ENCODE assay signal across 8 cellular contexts in genomic region chr2:29115797-29116781, GRCh38. TPM values are rescaled to one million over a fixed set of nuclear protein-coding genes. Genes with fewer than 3 reads are reported as not detected.
DNase-seq lines count a peak whose midpoint lies in the region; FAIRE-seq and TF ChIP-seq lines count a peak whose summit lies in the region.

No MANE protein-coding gene starts in this region.

- H4K91ac ChIP-seq in H9 (ENCODE audit: insufficient read length, low read depth, low read length): no peak overlapping the region

- no peaks in the 10 kb centered on the region for H3K36me3 Mint-ChIP-seq in H9 (ENCODE audit: insufficient read depth in 1 of 3, low read depth in 3 of 3)

- no peak overlapping the region for H3K56ac ChIP-seq in H9 (ENCODE audit: insufficient read length, low read depth, low read length)

- BruUV-seq in endothelial cell of umbilical vein (replicated peaks; lab: Mats Ljungman, UMichigan): TSS peak; percentile 22

- H3K4me1 ChIP-seq in H9 (ENCODE audit: insufficient read depth, low read length): no peaks in the 10 kb centered on the region
- H3K4me1 ChIP-seq in endothelial cell of umbilical vein (ENCODE audit: control insufficient read depth, extremely low read depth, insufficient read depth, low read length): peaks cover 31% of the 10 kb centered on the region

- no peak overlapping the region for H4K8ac ChIP-seq in H9 (replicated peaks; ENCODE audit: insufficient read length, low read depth, low read length)

- H3K27ac ChIP-seq in H9 (ENCODE audit: insufficient read length, low read depth, low read length) (no peak overlapping the region), endothelial cell of umbilical vein (ENCODE audit: insufficient read depth, low read depth, low read length) (peak overlapping the region; percentile 80)

- no peak overlapping the region for H2BK12ac ChIP-seq in H9 (ENCODE audit: insufficient read length, low read depth, low read length)

- peak overlapping the region; percentile 89 for H3K4me2 ChIP-seq in H9 (ENCODE audit: insufficient read depth, insufficient read length, low read length)
- H3K4me2 ChIP-seq in endothelial cell of umbilical vein (ENCODE audit: insufficient read depth, low read length): peak overlapping the region; percentile 97

- H3K14ac ChIP-seq in H9 (ENCODE audit: insufficient read depth, low read length): no peak overlapping the region

- H2AFZ ChIP-seq in H9 (ENCODE audit: low read length) (peak overlapping the region; percentile 52), endothelial cell of umbilical vein (ENCODE audit: low read depth, low read length) (peak overlapping the region; percentile 87)

- no CpG with 5 or more reads among the region's 53 CpGs for WGBS in H9 (ENCODE audit: extremely low coverage, insufficient read length, low lambda C conversion rate)

- H3T11ph ChIP-seq in H9 (ENCODE audit: low read length): no peak overlapping the region

- H3K9me3 ChIP-seq in H9 (ENCODE audit: control insufficient read depth, low read depth, low read length) (no peaks in the 10 kb centered on the region), endothelial cell of umbilical vein (replicated peaks; ENCODE audit: control insufficient read depth, insufficient read depth, low read length) (no peaks in the 10 kb centered on the region)

- H3K18ac ChIP-seq in H9 (ENCODE audit: insufficient read length, low read depth, low read length): no peak overlapping the region

- H2AK5ac ChIP-seq in H9 (ENCODE audit: insufficient read length, low read length): no peak overlapping the region

- FAIRE-seq in endothelial cell of umbilical vein (lab: Jason Lieb, UNC): peak; percentile 59

- H4K5ac ChIP-seq in H9 (ENCODE audit: insufficient read length, low read depth, low read length): no peak overlapping the region

- H3K36me3 ChIP-seq in endothelial cell of umbilical vein (ENCODE audit: control insufficient read depth in 2 of 2, extremely low read depth in 1 of 2, insufficient read depth in 2 of 2, low read length in 2 of 2): no peaks in the 10 kb centered on the region

- no peak overlapping the region for H3K23ac ChIP-seq in H9 (ENCODE audit: insufficient read length, low read depth, low read length)

- H2BK5ac ChIP-seq in H9 (ENCODE audit: insufficient read length, low read length): no peak overlapping the region

- H3K9ac ChIP-seq in H9 (ENCODE audit: extremely low read depth, insufficient read length, low read length) (no peak overlapping the region), endothelial cell of umbilical vein (replicated peaks; ENCODE audit: extremely low read depth, insufficient read depth, low read length) (peak overlapping the region; percentile 91)

- no peak overlapping the region for H3K27ac Mint-ChIP-seq in H9

- no peak overlapping the region for H2BK20ac ChIP-seq in H9 (ENCODE audit: low read depth, low read length, poor library complexity, severe bottlenecking)

- POLR2A ChIA-PET in endothelial cell of umbilical vein (lab: Charles Lee): interaction anchor here (0.7 to 4.0 kb wide), 2 partner anchors 14 to 1030 kb away, joined by 3 to 30 read pairs; no protein-coding TSS in a partner anchor

- H3K27me3 ChIP-seq in H9 (ENCODE audit: insufficient read depth, low read length) (peaks cover 31% of the 10 kb centered on the region; the same call in 1 of the 2 replicates), endothelial cell of umbilical vein (ENCODE audit: control insufficient read depth in 2 of 2, insufficient read depth in 2 of 2, low read length in 2 of 2) (no peaks in the 10 kb centered on the region)

- no peaks in the 10 kb centered on the region for H3K79me2 ChIP-seq in H9 (ENCODE audit: insufficient read depth, low read length)
- peaks cover 34% of the 10 kb centered on the region for H3K79me2 ChIP-seq in endothelial cell of umbilical vein (ENCODE audit: control insufficient read depth, insufficient read depth, low read length)

- intact Hi-C loops in endothelial cell of umbilical vein (cut with micrococcal nuclease): loop anchor here (1.0 to 5.0 kb wide), 2 partner anchors 8 to 81 kb away; no protein-coding TSS in a partner anchor

- H2BK15ac ChIP-seq in H9 (ENCODE audit: low read depth, low read length): no peak overlapping the region

- peak; percentile 59 for DNase-seq in GM03348 (ENCODE audit: low spot score)
- peak; percentile 37 for DNase-seq in H9
- peak; percentile 78 for DNase-seq in NCI-H2227 (lab: John Stamatoyannopoulos, UW; ENCODE audit: unreplicated experiment)
- peak; percentile 73 for DNase-seq in activated CD8-positive, alpha-beta memory T cell treated with anti-CD3 and anti-CD28 coated beads, Interleukin-2, amount 50 U/mL, for 48 hours
- peak; percentile 68 for DNase-seq in endothelial cell of umbilical vein (ENCODE audit: low read depth, low spot score)
- peak; percentile 49 for DNase-seq in middle frontal gyrus (ENCODE audit: extremely low spot score, low spot score)
- peak; percentile 8 to 38 for DNase-seq in stimulated activated CD8-positive, alpha-beta memory T cell treated with anti-CD3 and anti-CD28 coated beads, Interleukin-4, amount 100 ng/mL, for 1 hour (ENCODE audit: low read depth in 2 of 2, low spot score in 1 of 2)
- no peak for DNase-seq in NCI-H2029 treated with DMSO at 0.1 percent for 48 hours (lab: John Stamatoyannopoulos, UW)

- TF ChIP-seq CTCF in H9 (conservative IDR thresholded peaks at IDR 0.05): no peak
- no peak for TF ChIP-seq CTCF in endothelial cell of umbilical vein (IDR thresholded peaks at IDR 0.05; ENCODE audit: extremely low read depth in 1 of 2, insufficient read depth in 1 of 2, low read depth in 1 of 2, low read length in 2 of 2)

- H3K9me1 ChIP-seq in endothelial cell of umbilical vein (replicated peaks; ENCODE audit: control insufficient read depth, extremely low read depth, insufficient read depth, low read length): no peaks in the 10 kb centered on the region

- no peak for TF ChIP-seq POLR2A in endothelial cell of umbilical vein (IDR thresholded peaks at IDR 0.05; ENCODE audit: low read depth, low read length)

- peaks cover 87% of the 10 kb centered on the region for H3K27me3 Mint-ChIP-seq in H9 (ENCODE audit: low read depth)

- no peaks in the 10 kb centered on the region for H3K79me1 ChIP-seq in H9 (ENCODE audit: insufficient read depth, low read depth, low read length, poor library complexity, severe bottlenecking)

- CTCF ChIA-PET in endothelial cell of umbilical vein (lab: Charles Lee): interaction anchor here (1.4 to 4.7 kb wide), 3 partner anchors 11 to 36 kb away, joined by 3 to 41 read pairs (median 7); no protein-coding TSS in a partner anchor

- dilution Hi-C loops in endothelial cell of umbilical vein (cut with MboI; ENCODE audit: extremely low pct_ligation_motif_present, low sequenced_read_pairs): no loop called here

- H2BK120ac ChIP-seq in H9 (ENCODE audit: low read depth, low read length, poor library complexity, severe bottlenecking): no peak overlapping the region

- H3K4me3 ChIP-seq in endothelial cell of umbilical vein (replicated peaks in 1 of 3; ENCODE audit: insufficient read depth in 1 of 3, low read depth in 1 of 3, low read length in 3 of 3): peak overlapping the region; percentile 63 to 91 (median 91)

- H4K20me1 ChIP-seq in H9 (ENCODE audit: control insufficient read depth, insufficient read depth, insufficient read length): no peaks in the 10 kb centered on the region
- no peaks in the 10 kb centered on the region for H4K20me1 ChIP-seq in endothelial cell of umbilical vein (replicated peaks; ENCODE audit: control insufficient read depth, extremely low read depth, insufficient read depth, low read length)

- peaks cover 4% of the 10 kb centered on the region for H3K23me2 ChIP-seq in H9 (ENCODE audit: insufficient read length, low read depth, low read length, poor library complexity, severe bottlenecking)

- H3K4me3 Mint-ChIP-seq in H9: peak overlapping the region; percentile 74 to 86

- peaks cover 3 to 9% of the 10 kb centered on the region in 2 experiments for H3K4me1 Mint-ChIP-seq in H9

- H3K4ac ChIP-seq in H9 (ENCODE audit: low read depth, low read length): no peak overlapping the region

- no peaks in the 10 kb centered on the region; a peak in 1 of 5 replicates for H3K9me3 Mint-ChIP-seq in H9

TF ChIP-seq in endothelial cell of umbilical vein, 7 proteins besides CTCF, POLR2A, EP300 and RAD21:
- TF ChIP-seq JUN (IDR thresholded peaks at IDR 0.05; ENCODE audit: borderline replicate concordance, insufficient read depth, insufficient read length, low read depth) (no peak), EZH2 (IDR thresholded peaks at IDR 0.05; ENCODE audit: borderline replicate concordance, low read depth, low read length, severe bottlenecking) (no peak), GATA2 (IDR thresholded peaks at IDR 0.05; ENCODE audit: insufficient read depth, insufficient read length, low read depth, low read length) (no peak), MYC (IDR thresholded peaks at IDR 0.05; ENCODE audit: low read depth, low read length) (no peak), POLR2AphosphoS5 (IDR thresholded peaks at IDR 0.05; ENCODE audit: insufficient read depth, low read depth, low read length) (no peak), FOS (IDR thresholded peaks at IDR 0.05; ENCODE audit: borderline replicate concordance, insufficient read depth, low read length) (no peak)
- TF ChIP-seq, protein P1, sequence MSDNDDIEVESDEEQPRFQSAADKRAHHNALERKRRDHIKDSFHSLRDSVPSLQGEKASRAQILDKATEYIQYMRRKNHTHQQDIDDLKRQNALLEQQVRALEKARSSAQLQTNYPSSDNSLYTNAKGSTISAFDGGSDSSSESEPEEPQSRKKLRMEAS (IDR thresholded peaks at IDR 0.05; ENCODE audit: insufficient read depth, insufficient read length): no peak

RNA-seq across cellular contexts. Expression of gene CLIP4, which starts 0.9 kb away (rescaled TPM):
- total RNA-seq in H9 (2021): 0.66 and 0.77 TPM in 2 replicates
- 21.7 and 24.0 TPM in 2 replicates for total RNA-seq in endothelial cell of umbilical vein
- 6.7 and 9.2 TPM in 2 replicates for polyA plus RNA-seq in endothelial cell of umbilical vein
- polyA plus RNA-seq in endothelial cell of umbilical vein (2011; cell fraction: cytosol; rRNA removed): 7.4 and 10.8 TPM in 2 replicates
- polyA plus RNA-seq in endothelial cell of umbilical vein (2011; cell fraction: nucleus; rRNA removed): 37.7 and 50.7 TPM in 2 replicates
- 17.4 and 20.8 TPM in 2 replicates for polyA plus RNA-seq in endothelial cell of umbilical vein (2012)
- polyA minus RNA-seq in endothelial cell of umbilical vein: 31.2 and 34.1 TPM in 2 replicates
- polyA minus RNA-seq in endothelial cell of umbilical vein (2011; cell fraction: cytosol; rRNA and poly(A)+ RNA removed): 9.2 TPM
- polyA minus RNA-seq in endothelial cell of umbilical vein (2011; cell fraction: nucleus; rRNA and poly(A)+ RNA removed): 54.2 and 74.1 TPM in 2 replicates

RNA-seq across cellular contexts. Expression of gene PCARE, which starts 41.8 kb away (rescaled TPM):
- not detected in 2 replicates for total RNA-seq in H9 (2021)
- not detected in 2 replicates for total RNA-seq in endothelial cell of umbilical vein
- not detected in 2 replicates for polyA plus RNA-seq in endothelial cell of umbilical vein
- not detected in 2 replicates for polyA plus RNA-seq in endothelial cell of umbilical vein (2011; cell fraction: cytosol; rRNA removed)
- not detected in 2 replicates for polyA plus RNA-seq in endothelial cell of umbilical vein (2011; cell fraction: nucleus; rRNA removed)
- not detected in 2 replicates for polyA plus RNA-seq in endothelial cell of umbilical vein (2012)
- polyA minus RNA-seq in endothelial cell of umbilical vein: not detected in 2 replicates
- not detected for polyA minus RNA-seq in endothelial cell of umbilical vein (2011; cell fraction: cytosol; rRNA and poly(A)+ RNA removed)
- not detected in 2 replicates for polyA minus RNA-seq in endothelial cell of umbilical vein (2011; cell fraction: nucleus; rRNA and poly(A)+ RNA removed)

Comparison
In these comparisons a context has a peak if more than half of its experiments do, and no peak if none do; other contexts are left out.
1. RNA of gene CLIP4, which starts 0.9 kb away (total RNA-seq): 21.7 to 24.0 TPM in endothelial cell of umbilical vein; 0.66 to 0.77 TPM in H9; every median in the first group is over 10 times any median in the second.